ENCODE assay signal across 16 cellular contexts in genomic region chr1:16077430-16078245, GRCh38. TPM values are rescaled to one million over a fixed set of nuclear protein-coding genes. Genes with fewer than 3 reads are reported as not detected.
DNase-seq lines count a peak whose midpoint lies in the region; ATAC-seq, FAIRE-seq and TF ChIP-seq lines count a peak whose summit lies in the region.
"Had no signal": no experiment of that assay in that cellular context is flagged by ENCODE, and none has a peak within 500 bp of the region (broad histone marks: within the 10 kb centered on the region; RNA-seq: fewer than 3 reads in every experiment).

No MANE protein-coding gene starts in this region.

- peaks cover 7% of the 10 kb centered on the region for H3K27me3 ChIP-seq in CD4-positive, alpha-beta T cell (ENCODE audit: control insufficient read depth, insufficient read depth, low read length)
- peaks cover 2% of the 10 kb centered on the region for H3K27me3 ChIP-seq in keratinocyte (ENCODE audit: control insufficient read depth, extremely low read depth, insufficient read depth, low read length)
- peaks cover 0 to 35% (median 12%) of the 10 kb centered on the region in 7 donors for H3K27me3 ChIP-seq in spleen (replicated peaks in 1 of 7)
- H3K27me3 ChIP-seq: ovary had no signal

- H3K9me1 ChIP-seq in keratinocyte (ENCODE audit: control insufficient read depth, extremely low read depth, insufficient read depth, low read length): no peaks in the 10 kb centered on the region

- H3K9me3 ChIP-seq in CD4-positive, alpha-beta T cell (ENCODE audit: control insufficient read depth, low read length): no peaks in the 10 kb centered on the region
- H3K9me3 ChIP-seq in keratinocyte (ENCODE audit: control insufficient read depth, low read depth, low read length) (no peaks in the 10 kb centered on the region), spleen (no peaks in the 10 kb centered on the region)
- H3K9me3 ChIP-seq: ovary, tibial nerve had no signal

- H3K36me3 ChIP-seq in keratinocyte (ENCODE audit: control insufficient read depth in 2 of 2, extremely low read depth in 1 of 2, insufficient read depth in 2 of 2, low read length in 2 of 2) (no peaks in the 10 kb centered on the region), spleen (no peaks in the 10 kb centered on the region)
- H3K36me3 ChIP-seq: ovary, tibial nerve had no signal

- intact Hi-C loops in CD4-positive, alpha-beta T cell (cut with DNase I, micrococcal nuclease): no loop called here
- intact Hi-C loops in spleen (cut with DNase I; ENCODE audit: low total_unique reads): no loop called here

- peaks cover 10% of the 10 kb centered on the region for H3K4me1 Mint-ChIP-seq in CD4-positive, alpha-beta T cell (ENCODE audit: low read depth)
- H3K4me1 Mint-ChIP-seq in activated naive CD8-positive, alpha-beta T cell treated with anti-CD3 and anti-CD28 coated beads for 36 hours: peaks cover 12% of the 10 kb centered on the region

- H3K4me3 Mint-ChIP-seq in CD4-positive, alpha-beta T cell: peak overlapping the region; percentile 56
- H3K4me3 Mint-ChIP-seq in activated naive CD8-positive, alpha-beta T cell treated with anti-CD3 and anti-CD28 coated beads for 36 hours: no peak overlapping the region
- H3K4me3 Mint-ChIP-seq: T-helper 2 cell treated with Interferon-gamma antibody and Interleukin-4, amounts not matched to agents 5 μg/mL and 100 μg/mL, for 36 hours had no signal

- CTCF ChIA-PET in CD4-positive, alpha-beta T cell (lab: Charles Lee): interaction anchor here (0.7 to 2.6 kb wide), 4 partner anchors 68 to 166 kb away, joined by 3 to 66 read pairs (median 10); no protein-coding TSS in a partner anchor

- H3K36me3 Mint-ChIP-seq in CD4-positive, alpha-beta T cell (ENCODE audit: low read depth): no peaks in the 10 kb centered on the region
- H3K36me3 Mint-ChIP-seq in activated naive CD8-positive, alpha-beta T cell treated with anti-CD3 and anti-CD28 coated beads for 36 hours: no peaks in the 10 kb centered on the region

- DNase-seq in CD4-positive, alpha-beta T cell: no peak
- DNase-seq in astrocyte of the spinal cord (ENCODE audit: low read depth, low spot score): peak; percentile 9
- no peak for DNase-seq in keratinocyte (ENCODE audit: low read depth, low spot score)
- no peak for DNase-seq in activated naive CD8-positive, alpha-beta T cell treated with anti-CD3 and anti-CD28 coated beads for 36 hours
- DNase-seq in HuH-7 (ENCODE audit: low spot score): no peak
- DNase-seq in spleen: no peak
- DNase-seq: activated gamma-delta T cell treated with Interleukin-2 at 50 U/mL for 16 hours, dermis blood vessel endothelial cell, left colon, NCI-H1694 treated with DMSO at 0.1 percent for 48 hours, NCI-H446 treated with DMSO at 0.1 percent for 48 hours had no signal

- FAIRE-seq in keratinocyte (lab: Jason Lieb, UNC): peak; percentile 17

- no peaks in the 10 kb centered on the region for H4K20me1 ChIP-seq in keratinocyte (ENCODE audit: control insufficient read depth, extremely low read depth, insufficient read depth, low read length)

- peaks cover 42% of the 10 kb centered on the region for H3K4me1 ChIP-seq in keratinocyte (ENCODE audit: control insufficient read depth, extremely low read depth, insufficient read depth, low read length)
- H3K4me1 ChIP-seq in spleen: peaks cover 3 to 37% (median 23%) of the 10 kb centered on the region in 6 donors

- H3K27ac ChIP-seq in 22Rv1 (peak overlapping the region; percentile 14), keratinocyte (ENCODE audit: control insufficient read depth, insufficient read depth, low read length) (no peak overlapping the region), spleen (no peak overlapping the region)
- H3K27ac ChIP-seq in CD4-positive, alpha-beta T cell (ENCODE audit: low read depth, low read length): no peak overlapping the region
- H3K27ac ChIP-seq: ovary, tibial nerve had no signal

- peaks cover 19% of the 10 kb centered on the region for H3K27me3 Mint-ChIP-seq in CD4-positive, alpha-beta T cell
- peaks cover 14% of the 10 kb centered on the region for H3K27me3 Mint-ChIP-seq in activated naive CD8-positive, alpha-beta T cell treated with anti-CD3 and anti-CD28 coated beads for 36 hours

- dilution Hi-C loops in keratinocyte (cut with MboI; ENCODE audit: extremely low pct_ligation_motif_present, low sequenced_read_pairs): no loop called here

- ATAC-seq in CD4-positive, alpha-beta T cell (ENCODE audit: poor library complexity): no peak
- no peak for ATAC-seq in HG02763 (IDR thresholded peaks at IDR 0.05; ENCODE audit: unreplicated experiment)
- ATAC-seq: left colon had no signal

- POLR2A ChIA-PET in CD4-positive, alpha-beta T cell (lab: Charles Lee): no interaction called here

- TF ChIP-seq CTCF in 22Rv1 (IDR thresholded peaks at IDR 0.05) (no peak), astrocyte of the spinal cord (IDR thresholded peaks at IDR 0.05; ENCODE audit: low read depth, low read length) (no peak), keratinocyte (optimal IDR thresholded peaks at IDR 0.05 in 1 of 3, IDR thresholded peaks at IDR 0.05 in 1 of 3, conservative IDR thresholded peaks at IDR 0.05 in 1 of 3; ENCODE audit: extremely low read depth in 1 of 3, insufficient read depth in 2 of 3, low read length in 3 of 3) (no peak), spleen (IDR thresholded peaks at IDR 0.05 in 8 of 11, conservative IDR thresholded peaks at IDR 0.05 in 3 of 11) (no peak)
- no peak for TF ChIP-seq CTCF in CD4-positive, alpha-beta T cell (IDR thresholded peaks at IDR 0.05)

- H3K9me3 Mint-ChIP-seq in CD4-positive, alpha-beta T cell: no peaks in the 10 kb centered on the region
- no peaks in the 10 kb centered on the region for H3K9me3 Mint-ChIP-seq in activated naive CD8-positive, alpha-beta T cell treated with anti-CD3 and anti-CD28 coated beads for 36 hours
- H3K9me3 Mint-ChIP-seq: T-helper 2 cell treated with Interferon-gamma antibody and Interleukin-4, amounts not matched to agents 5 μg/mL and 100 μg/mL, for 36 hours had no signal

- no peak overlapping the region for H3K4me2 ChIP-seq in keratinocyte (ENCODE audit: control insufficient read depth, extremely low read depth, insufficient read depth, low read depth, low read length)

- no peak overlapping the region for H3K9ac ChIP-seq in keratinocyte (ENCODE audit: control insufficient read depth, extremely low read depth, insufficient read depth, low read length)

- no peak overlapping the region for H3K4me3 ChIP-seq in astrocyte of the spinal cord (ENCODE audit: low read depth, low read length)
- H3K4me3 ChIP-seq in keratinocyte (ENCODE audit: control insufficient read depth in 2 of 3, extremely low read depth in 1 of 3, insufficient read depth in 2 of 3, low read depth in 1 of 3, low read length in 3 of 3): no peak overlapping the region
- H3K4me3 ChIP-seq in spleen: no peak overlapping the region
- H3K4me3 ChIP-seq: ovary, tibial nerve had no signal

- H3K27ac Mint-ChIP-seq in CD4-positive, alpha-beta T cell: no peak overlapping the region
- H3K27ac Mint-ChIP-seq in activated naive CD8-positive, alpha-beta T cell treated with anti-CD3 and anti-CD28 coated beads for 36 hours: no peak overlapping the region
- H3K27ac Mint-ChIP-seq: T-helper 2 cell treated with Interferon-gamma antibody and Interleukin-4, amounts not matched to agents 5 μg/mL and 100 μg/mL, for 36 hours had no signal

- 82 to 93% (median 86%) methylated on average over 12 of the region's 12 CpGs for WGBS in spleen, 5 donors

- H3K79me2 ChIP-seq in keratinocyte (ENCODE audit: control insufficient read depth, insufficient read depth, low read length): no peaks in the 10 kb centered on the region

- no peak overlapping the region for H2AFZ ChIP-seq in keratinocyte (ENCODE audit: control insufficient read depth, low read length)

- TF ChIP-seq POLR2A in spleen (IDR thresholded peaks at IDR 0.05): no peak

- in situ Hi-C loops in astrocyte of the spinal cord (cut with HindIII; ENCODE audit: low sequenced_read_pairs): no loop called here

RNA-seq across cellular contexts. Expression of gene FAM131C, which starts 4.2 kb away (rescaled TPM):
- total RNA-seq in CD4-positive, alpha-beta T cell: not detected
- 0.31 to 0.64 TPM (median 0.56 TPM) in 3 replicates for polyA plus RNA-seq in keratinocyte
- not detected for polyA plus RNA-seq in keratinocyte (2011; ENCODE audit: low read depth)
- 0.98 and 2.3 TPM in 2 replicates for polyA plus RNA-seq in keratinocyte (2011; cell fraction: cytosol; rRNA removed)
- polyA plus RNA-seq in keratinocyte (2011; cell fraction: nucleus; rRNA removed): 0.48 and 0.91 TPM in 2 replicates
- 1.1 TPM in 2 replicates for polyA plus RNA-seq in keratinocyte (2012; ENCODE audit: low replicate concordance)
- 0.35 to 1.8 TPM (median 1.6 TPM) in 3 replicates for polyA minus RNA-seq in keratinocyte
- polyA minus RNA-seq in keratinocyte (2011; cell fraction: cytosol; rRNA and poly(A)+ RNA removed): 7.3 TPM
- 0.63 TPM in 1 of 2 replicates, not detected in the other for polyA minus RNA-seq in keratinocyte (2011; cell fraction: nucleus; rRNA and poly(A)+ RNA removed)
- under 1 TPM; 0.34 to 0.45 TPM for total RNA-seq in activated naive CD8-positive, alpha-beta T cell treated with anti-CD3 and anti-CD28 coated beads for 36 hours
- total RNA-seq in spleen: under 1 TPM in 1 of 7 donors, not detected in 6; 0.47 TPM
- polyA plus RNA-seq in spleen: under 1 TPM in 1 of 3 donors, not detected in 2; 0.11 TPM
- total RNA-seq: dermis blood vessel endothelial cell, left colon, tibial nerve had no signal

RNA-seq across cellular contexts. Expression of gene CLCNKB, which starts 34.1 kb away (rescaled TPM):
- total RNA-seq in CD4-positive, alpha-beta T cell: not detected
- polyA plus RNA-seq in keratinocyte (0.10 TPM in 1 of 3 replicates, not detected in the others), spleen (under 1 TPM; 0.04 to 0.10 (median 0.06) TPM)
- polyA plus RNA-seq in keratinocyte (2011; ENCODE audit: low read depth): not detected
- polyA plus RNA-seq in keratinocyte (2011; cell fraction: cytosol; rRNA removed): 0.05 TPM in 1 of 2 replicates, not detected in the other
- polyA plus RNA-seq in keratinocyte (2011; cell fraction: nucleus; rRNA removed): not detected in 2 replicates
- not detected in 2 replicates for polyA plus RNA-seq in keratinocyte (2012; ENCODE audit: low replicate concordance)
- 0.16 TPM in 1 of 3 replicates, not detected in the others for polyA minus RNA-seq in keratinocyte
- not detected for polyA minus RNA-seq in keratinocyte (2011; cell fraction: cytosol; rRNA and poly(A)+ RNA removed)
- not detected in 2 replicates for polyA minus RNA-seq in keratinocyte (2011; cell fraction: nucleus; rRNA and poly(A)+ RNA removed)
- not detected for total RNA-seq in activated naive CD8-positive, alpha-beta T cell treated with anti-CD3 and anti-CD28 coated beads for 36 hours
- under 1 TPM in 1 of 7 donors, not detected in 6; 0.13 TPM for total RNA-seq in spleen

RNA-seq across cellular contexts. Expression of gene CLCNKA, which starts 55.8 kb away (rescaled TPM):
- total RNA-seq in CD4-positive, alpha-beta T cell: not detected
- polyA plus RNA-seq in keratinocyte: not detected in 3 replicates
- polyA plus RNA-seq in keratinocyte (2011; ENCODE audit: low read depth): not detected
- polyA plus RNA-seq in keratinocyte (2011; cell fraction: cytosol; rRNA removed): not detected in 2 replicates
- polyA plus RNA-seq in keratinocyte (2011; cell fraction: nucleus; rRNA removed): not detected in 2 replicates
- polyA plus RNA-seq in keratinocyte (2012; ENCODE audit: low replicate concordance): not detected in 2 replicates
- polyA minus RNA-seq in keratinocyte: not detected in 3 replicates
- not detected for polyA minus RNA-seq in keratinocyte (2011; cell fraction: cytosol; rRNA and poly(A)+ RNA removed)
- polyA minus RNA-seq in keratinocyte (2011; cell fraction: nucleus; rRNA and poly(A)+ RNA removed): not detected in 2 replicates
- not detected for total RNA-seq in activated naive CD8-positive, alpha-beta T cell treated with anti-CD3 and anti-CD28 coated beads for 36 hours
- total RNA-seq in spleen: under 1 TPM in 3 of 7 donors, not detected in 4; 0.22 to 0.46 (median 0.37) TPM
- polyA plus RNA-seq in spleen: under 1 TPM; 0.19 to 0.50 (median 0.20) TPM
- total RNA-seq: dermis blood vessel endothelial cell, tibial nerve had no signal

RNA-seq across cellular contexts. Expression of gene HSPB7, which starts 59.8 kb away (rescaled TPM):
- total RNA-seq in CD4-positive, alpha-beta T cell: not detected
- 0.03 to 0.05 TPM in 2 of 3 replicates, not detected in the other for polyA plus RNA-seq in keratinocyte
- polyA plus RNA-seq in keratinocyte (2011; ENCODE audit: low read depth): not detected
- not detected in 2 replicates for polyA plus RNA-seq in keratinocyte (2011; cell fraction: cytosol; rRNA removed)
- not detected in 2 replicates for polyA plus RNA-seq in keratinocyte (2011; cell fraction: nucleus; rRNA removed)
- not detected in 2 replicates for polyA plus RNA-seq in keratinocyte (2012; ENCODE audit: low replicate concordance)
- 0.46 TPM in 1 of 3 replicates, not detected in the others for polyA minus RNA-seq in keratinocyte
- polyA minus RNA-seq in keratinocyte (2011; cell fraction: cytosol; rRNA and poly(A)+ RNA removed): not detected
- not detected in 2 replicates for polyA minus RNA-seq in keratinocyte (2011; cell fraction: nucleus; rRNA and poly(A)+ RNA removed)
- total RNA-seq in activated naive CD8-positive, alpha-beta T cell treated with anti-CD3 and anti-CD28 coated beads for 36 hours: not detected
- total RNA-seq in spleen: 1 to 10 TPM in 6 of 7 donors, under 1 TPM in 1; 0.60 to 3.7 (median 2.2) TPM
- 1 to 10 TPM; 2.3 to 8.1 (median 4.2) TPM for polyA plus RNA-seq in spleen
- total RNA-seq: dermis blood vessel endothelial cell had no signal
